In genomic region chr5:6705088-6705487, GRCh38 we compare ENCODE assay signal across 1 cellular context.
TF ChIP-seq lines count a peak whose summit lies in the region.

No MANE protein-coding gene starts in this region.

TF ChIP-seq in HepG2, 621 proteins besides CTCF, POLR2A, EP300 and RAD21 (continued from another document):
- no peak for TF ChIP-seq ZNF709 (CRISPR knock-in tag; IDR thresholded peaks at IDR 0.05)
- TF ChIP-seq HOXA9 (CRISPR knock-in tag; IDR thresholded peaks at IDR 0.05; ENCODE audit: borderline replicate concordance): no peak
- no peak for TF ChIP-seq SRF (IDR thresholded peaks at IDR 0.05; ENCODE audit: low read depth, low read length)
- no peak for TF ChIP-seq ASH2L (IDR thresholded peaks at IDR 0.05; ENCODE audit: insufficient read length, low read depth, low read length)
- TF ChIP-seq KAT2B (IDR thresholded peaks at IDR 0.05; ENCODE audit: borderline replicate concordance, low read depth, low read length): no peak
- no peak for TF ChIP-seq AGO1 (IDR thresholded peaks at IDR 0.05; ENCODE audit: low read depth, low read length, poor library complexity, severe bottlenecking)
